Comparison of ENCODE assay signal across 1 cellular context in genomic region chr10:77946084-77946483, GRCh38.
TF ChIP-seq lines count a peak whose summit lies in the region.

No MANE protein-coding gene starts in this region.

TF ChIP-seq in HCT116, 20 proteins besides CTCF, POLR2A, EP300 and RAD21 (continued from another document):
- no peak for TF ChIP-seq ZBTB33 (IDR thresholded peaks at IDR 0.05; ENCODE audit: extremely low read depth, insufficient replicate concordance, low read length)
